ENCODE assay signal across 8 cellular contexts in genomic region chr10:24463683-24464426, GRCh38.
DNase-seq lines count a peak whose midpoint lies in the region; ATAC-seq and TF ChIP-seq lines count a peak whose summit lies in the region.

No MANE protein-coding gene starts in this region.

- no peak for DNase-seq in activated CD4-positive, CD25-positive, alpha-beta regulatory T cell treated with anti-CD3 and anti-CD28 coated beads, Interleukin-2, amount 50 U/mL, for 72 hours
- DNase-seq in PC-9, result peak; percentile 58 to 82
- peak; percentile 86 to 91 for DNase-seq in dermis microvascular lymphatic vessel endothelial cell (ENCODE audit: low read depth in 2 of 2)
- DNase-seq in psoas muscle, result peak in 1 of 2 donors; percentile 47
- no peak for DNase-seq in pons (ENCODE audit: low spot score)

- CTCF ChIA-PET in PC-9 (lab: Charles Lee), result no interaction called here

- POLR2A ChIA-PET in PC-9 (lab: Charles Lee; ENCODE audit: unreplicated experiment), result no interaction called here

- no TSS peak for BruUV-seq in PC-9 (replicated peaks; lab: Mats Ljungman, UMichigan)

- H3K4me1 ChIP-seq in PC-9 (replicated peaks; ENCODE audit: insufficient read depth) (peaks cover 46% of the 10 kb centered on the region), psoas muscle (peaks cover 70% of the 10 kb centered on the region)

- no peak overlapping the region for H2AFZ ChIP-seq in PC-9

- H3K36me3 ChIP-seq in PC-9 (ENCODE audit: low read depth), result no peaks in the 10 kb centered on the region
- H3K36me3 ChIP-seq in psoas muscle (ENCODE audit: insufficient read depth in 1 of 2, low read depth in 1 of 2), result no peaks in the 10 kb centered on the region

- H3F3A ChIP-seq in PC-9 (ENCODE audit: insufficient read depth, low read depth), result peaks cover 39% of the 10 kb centered on the region

- peak; percentile 20 to 39 for ATAC-seq in activated CD4-positive, CD25-positive, alpha-beta regulatory T cell treated with anti-CD3 and anti-CD28 coated beads, Interleukin-2, amount 50 U/mL, for 24 hours
- ATAC-seq in HG02571 (IDR thresholded peaks at IDR 0.05; ENCODE audit: unreplicated experiment), result peak; percentile 67
- ATAC-seq in psoas muscle, result peak; percentile 21 to 81 (median 67)
- ATAC-seq in HG02970 (IDR thresholded peaks at IDR 0.05; ENCODE audit: low FRiP score, unreplicated experiment), result no peak

- H3K27ac ChIP-seq in PC-9 (peak overlapping the region; percentile 94), psoas muscle (peak overlapping the region; percentile 90)

- no peak overlapping the region for H3K4me3 ChIP-seq in PC-9
- H3K4me3 ChIP-seq in psoas muscle, result peak overlapping the region; percentile 2

- WGBS in psoas muscle, 3 donors, result 37 to 52% (median 51%) methylated on average over 9 of the region's 9 CpGs

- H3K79me2 ChIP-seq in PC-9 (ENCODE audit: low read depth), result peaks cover 18% of the 10 kb centered on the region

- peak overlapping the region; percentile 91 for H3K4me2 ChIP-seq in PC-9

- TF ChIP-seq CTCF in PC-9 (conservative IDR thresholded peaks at IDR 0.05), result no peak
- TF ChIP-seq CTCF in psoas muscle (IDR thresholded peaks at IDR 0.05), result no peak

- no peaks in the 10 kb centered on the region for H4K20me1 ChIP-seq in PC-9 (ENCODE audit: insufficient read depth)

- H3K9me3 ChIP-seq in PC-9 (ENCODE audit: insufficient read depth, low read depth) (no peaks in the 10 kb centered on the region; the same call in 1 of the 2 replicates), psoas muscle (no peaks in the 10 kb centered on the region)

- H3K27me3 ChIP-seq in PC-9 (ENCODE audit: insufficient read depth, low read depth), result no peaks in the 10 kb centered on the region
- H3K27me3 ChIP-seq in psoas muscle (ENCODE audit: insufficient read depth in 3 of 3, low read length in 2 of 3), result no peaks in the 10 kb centered on the region

- intact Hi-C loops in PC-9 (cut with micrococcal nuclease; ENCODE audit: unreplicated experiment) (loop anchor here (1.0 to 10.0 kb wide), 4 partner anchors 31 to 209 kb away; no protein-coding TSS in a partner anchor), psoas muscle (cut with DNase I) (no loop called here)

- no peaks in the 10 kb centered on the region for H3K9me2 ChIP-seq in PC-9 (ENCODE audit: insufficient read depth)

Comparison
In these comparisons a context has a peak if more than half of its experiments do, and no peak if none do; other contexts are left out.
1. DNase-seq: peak in PC-9 (2 of 2) and dermis microvascular lymphatic vessel endothelial cell (2 of 2); none in activated CD4-positive, CD25-positive, alpha-beta regulatory T cell treated with anti-CD3 and anti-CD28 coated beads, Interleukin-2, amount 50 U/mL, for 72 hours (single experiment) and pons (single experiment).